In genomic region chr10:77565590-77566023, GRCh38 we compare ENCODE assay signal across 24 cellular contexts.
DNase-seq lines count a peak whose midpoint lies in the region; ATAC-seq, FAIRE-seq and TF ChIP-seq lines count a peak whose summit lies in the region.
"Had no signal": no experiment of that assay in that cellular context is flagged by ENCODE, and none has a peak within 500 bp of the region (broad histone marks: within the 10 kb centered on the region; RNA-seq: fewer than 3 reads in every experiment).

No MANE protein-coding gene starts in this region.

- H3K4me1 ChIP-seq in H9 (ENCODE audit: insufficient read depth, low read length): peaks cover 3% of the 10 kb centered on the region; the same call in 1 of the 2 replicates
- peaks cover 14% of the 10 kb centered on the region for H3K4me1 ChIP-seq in RWPE2 (ENCODE audit: insufficient read depth, poor library complexity, severe bottlenecking)
- peaks cover 28% of the 10 kb centered on the region for H3K4me1 ChIP-seq in mesenchymal stem cell (ENCODE audit: control insufficient read depth, insufficient read depth, low read depth, low read length)
- H3K4me1 ChIP-seq in tibial artery: peaks cover 0 to 72% (median 46%) of the 10 kb centered on the region in 4 donors
- H3K4me1 ChIP-seq: foreskin keratinocyte, left ventricle myocardium inferior had no signal

- FAIRE-seq in GM19239 (lab: Jason Lieb, UNC): no peak
- FAIRE-seq: pancreas had no signal

- H3K56ac ChIP-seq in H9 (ENCODE audit: insufficient read length, low read depth, low read length): no peak overlapping the region

- H2BK15ac ChIP-seq in H9 (ENCODE audit: low read depth, low read length) (no peak overlapping the region), mesenchymal stem cell (ENCODE audit: low read depth, poor library complexity, severe bottlenecking) (peak overlapping the region; percentile 44)

- no peak overlapping the region for H2AFZ ChIP-seq in H9 (ENCODE audit: low read length)
- no peak overlapping the region for H2AFZ ChIP-seq in mesenchymal stem cell (ENCODE audit: low read depth, low read length)

- no peak overlapping the region for H3K4me2 ChIP-seq in H9 (ENCODE audit: insufficient read depth, insufficient read length, low read length)
- no peak overlapping the region for H3K4me2 ChIP-seq in mesenchymal stem cell (ENCODE audit: low read length, poor library complexity, severe bottlenecking)

- H3K27me3 Mint-ChIP-seq in H9 (ENCODE audit: low read depth): peaks cover 11% of the 10 kb centered on the region

- H4K91ac ChIP-seq in H9 (ENCODE audit: insufficient read length, low read depth, low read length) (no peak overlapping the region), mesenchymal stem cell (ENCODE audit: low read length) (no peak overlapping the region)

- H3K36me3 ChIP-seq in RWPE2 (ENCODE audit: low read depth) (no peaks in the 10 kb centered on the region), mesenchymal stem cell (ENCODE audit: control insufficient read depth in 1 of 2, insufficient read depth in 2 of 2, low read depth in 1 of 2, low read length in 2 of 2) (no peaks in the 10 kb centered on the region), tibial artery (no peaks in the 10 kb centered on the region)
- H3K36me3 ChIP-seq: left ventricle myocardium inferior, pancreas, right lobe of liver had no signal

- no peak overlapping the region for H2BK5ac ChIP-seq in H9 (ENCODE audit: insufficient read length, low read length)
- H2BK5ac ChIP-seq in mesenchymal stem cell (ENCODE audit: low read depth, low read length, poor library complexity, severe bottlenecking): no peak overlapping the region

- H2BK12ac ChIP-seq in H9 (ENCODE audit: insufficient read length, low read depth, low read length): no peak overlapping the region
- H2BK12ac ChIP-seq in mesenchymal stem cell (ENCODE audit: low read length in 2 of 2): no peak overlapping the region

- H4K5ac ChIP-seq in H9 (ENCODE audit: insufficient read length, low read depth, low read length): no peak overlapping the region

- H3K79me1 ChIP-seq in H9 (ENCODE audit: insufficient read depth, low read depth, low read length, poor library complexity, severe bottlenecking) (no peaks in the 10 kb centered on the region), mesenchymal stem cell (replicated peaks; ENCODE audit: low read length, poor library complexity, severe bottlenecking) (peaks cover 20% of the 10 kb centered on the region)

- H4K8ac ChIP-seq in H9 (replicated peaks; ENCODE audit: insufficient read length, low read depth, low read length): no peak overlapping the region
- peak overlapping the region; percentile 8 for H4K8ac ChIP-seq in mesenchymal stem cell (ENCODE audit: low read length)

- H2BK120ac ChIP-seq in H9 (ENCODE audit: low read depth, low read length, poor library complexity, severe bottlenecking) (no peak overlapping the region), mesenchymal stem cell (ENCODE audit: low read depth, low read length) (no peak overlapping the region)

- no peaks in the 10 kb centered on the region; a peak in 1 of 5 replicates for H3K9me3 Mint-ChIP-seq in H9
- H3K9me3 Mint-ChIP-seq: activated naive CD4-positive, alpha-beta T cell treated with anti-CD3 and anti-CD28 coated beads, Interleukin-2, amount 50 U/mL, for 24 hours; activated T-cell treated with anti-CD3 and anti-CD28 coated beads, Interleukin-2, amount 50 U/mL, for 4 hours; dendritic cell treated with granulocyte-macrophage colony-stimulating factor and Interleukin-4, amounts not matched to agents 40 ng/mL and 50 ng/mL, for 4 days; stimulated activated naive CD8-positive, alpha-beta T cell treated with anti-CD3 and anti-CD28 coated beads, Interleukin-15, amount 100 ng/mL, for 72 hours had no signal

- peak overlapping the region in 1 of 2 experiments; percentile 6; a peak in 3 of 5 replicates for H3K4me3 Mint-ChIP-seq in H9
- H3K4me3 Mint-ChIP-seq: activated CD8-positive, alpha-beta T cell treated with anti-CD3 and anti-CD28 coated beads, Interleukin-2, amount 10 ng/mL, durations not matched to agents 7 days and 5 days; activated naive CD4-positive, alpha-beta T cell treated with anti-CD3 and anti-CD28 coated beads, Interleukin-2, amount 50 U/mL, for 24 hours; activated T-cell treated with anti-CD3 and anti-CD28 coated beads, Interleukin-2, amount 50 U/mL, for 4 hours; dendritic cell treated with granulocyte-macrophage colony-stimulating factor and Interleukin-4, amounts not matched to agents 40 ng/mL and 50 ng/mL, for 4 days; stimulated activated naive CD8-positive, alpha-beta T cell treated with anti-CD3 and anti-CD28 coated beads, Interleukin-15, amount 100 ng/mL, for 72 hours had no signal

- TF ChIP-seq CTCF in H9 (conservative IDR thresholded peaks at IDR 0.05) (no peak), RWPE2 (IDR thresholded peaks at IDR 0.05; ENCODE audit: poor library complexity, severe bottlenecking) (no peak), tibial artery (IDR thresholded peaks at IDR 0.05) (no peak)

- H3K9ac ChIP-seq in H9 (ENCODE audit: extremely low read depth, insufficient read length, low read length) (no peak overlapping the region), mesenchymal stem cell (ENCODE audit: low read length) (no peak overlapping the region)

- no peaks in the 10 kb centered on the region; a peak in 1 of 7 replicates for H3K36me3 Mint-ChIP-seq in H9 (ENCODE audit: insufficient read depth in 1 of 3, low read depth in 3 of 3)
- H3K36me3 Mint-ChIP-seq: activated naive CD4-positive, alpha-beta T cell treated with anti-CD3 and anti-CD28 coated beads, Interleukin-2, amount 50 U/mL, for 24 hours had no signal

- no peak overlapping the region for H3K4me3 ChIP-seq in RWPE2 (ENCODE audit: severe bottlenecking)
- H3K4me3 ChIP-seq in mesenchymal stem cell (ENCODE audit: insufficient read depth in 1 of 2, low read depth in 1 of 2, low read length in 2 of 2): no peak overlapping the region
- H3K4me3 ChIP-seq in tibial artery: no peak overlapping the region
- H3K4me3 ChIP-seq: left ventricle myocardium inferior, pancreas, right lobe of liver had no signal

- H3K79me2 ChIP-seq in H9 (ENCODE audit: insufficient read depth, low read length): no peaks in the 10 kb centered on the region

- no peak overlapping the region for H3K23ac ChIP-seq in H9 (ENCODE audit: insufficient read length, low read depth, low read length)
- H3K23ac ChIP-seq in mesenchymal stem cell (ENCODE audit: low read length in 2 of 2): no peak overlapping the region

- intact Hi-C loops in tibial artery (cut with DNase I; ENCODE audit: low total_unique reads): no loop called here

- H2AK5ac ChIP-seq in H9 (ENCODE audit: insufficient read length, low read length) (no peak overlapping the region), mesenchymal stem cell (ENCODE audit: low read length, severe bottlenecking) (peak overlapping the region; percentile 46)

- H3K27ac ChIP-seq in H9 (ENCODE audit: insufficient read length, low read depth, low read length) (no peak overlapping the region), RWPE2 (ENCODE audit: poor library complexity, severe bottlenecking) (peak overlapping the region; percentile 32), mesenchymal stem cell (ENCODE audit: low read length, poor library complexity, severe bottlenecking) (peak overlapping the region; percentile 33), tibial artery (peak overlapping the region; percentile 77 to 84)
- H3K27ac ChIP-seq: foreskin keratinocyte, HL-60, left ventricle myocardium inferior, pancreas had no signal

- H3K18ac ChIP-seq in H9 (ENCODE audit: insufficient read length, low read depth, low read length): no peak overlapping the region
- H3K18ac ChIP-seq in mesenchymal stem cell (ENCODE audit: low read depth in 1 of 2, low read length in 2 of 2): no peak overlapping the region

- no peak overlapping the region for H3T11ph ChIP-seq in H9 (ENCODE audit: low read length)

- H3K14ac ChIP-seq in H9 (ENCODE audit: insufficient read depth, low read length): no peak overlapping the region
- H3K14ac ChIP-seq in mesenchymal stem cell (ENCODE audit: low read length in 2 of 2): no peak overlapping the region

- WGBS in H9 (ENCODE audit: extremely low coverage, insufficient read length, low lambda C conversion rate): no CpG with 5 or more reads among the region's 4 CpGs
- WGBS in mesenchymal stem cell: 48% methylated on average over 3 of the region's 4 CpGs

- no peaks in the 10 kb centered on the region for H3K23me2 ChIP-seq in H9 (ENCODE audit: insufficient read length, low read depth, low read length, poor library complexity, severe bottlenecking)

- H3K27me3 ChIP-seq in H9 (ENCODE audit: insufficient read depth, low read length) (no peaks in the 10 kb centered on the region), RWPE2 (ENCODE audit: insufficient read depth, poor library complexity, severe bottlenecking) (no peaks in the 10 kb centered on the region), mesenchymal stem cell (ENCODE audit: control insufficient read depth in 1 of 2, insufficient read depth in 1 of 2, low read length in 2 of 2) (no peaks in the 10 kb centered on the region), tibial artery (no peaks in the 10 kb centered on the region)
- H3K27me3 ChIP-seq: foreskin keratinocyte, pancreas, right lobe of liver had no signal

- DNase-seq in H9 (no peak), RWPE2 (ENCODE audit: low spot score) (no peak), mesenchymal stem cell (no peak), tibial artery (peak in 1 of 2 donors; percentile 19), GM19239 (ENCODE audit: insufficient read length, low spot score) (no peak), NOMO-1 treated with dmso at 0.1 percent for 144 hours (lab: John Stamatoyannopoulos, UW; ENCODE audit: unreplicated experiment) (no peak)
- DNase-seq: activated CD4-positive, CD25-positive, alpha-beta regulatory T cell; activated CD8-positive, alpha-beta T cell treated with anti-CD3 and anti-CD28 coated beads, Interleukin-2, amount 10 ng/mL, durations not matched to agents 7 days and 5 days; activated T-cell treated with anti-CD3 and anti-CD28 coated beads, Interleukin-2, amount 50 U/mL, for 4 hours; foreskin keratinocyte; KG1; left ventricle myocardium inferior; NCI-H1092 treated with DMSO at 0.1 percent for 48 hours; NCI-H2081 treated with DMSO at 0.1 percent for 48 hours; NCI-H510A treated with DMSO at 0.1 percent for 48 hours; pancreas; right lobe of liver; stimulated activated CD4-positive, alpha-beta T cell treated with anti-CD3 and anti-CD28 coated beads, Interleukin-1b, Interleukin-23, amount 100 ng/mL, for 48 hours; stimulated activated naive CD8-positive, alpha-beta T cell treated with anti-CD3 and anti-CD28 coated beads, Interleukin-15, amount 100 ng/mL, for 72 hours had no signal

- H2BK20ac ChIP-seq in H9 (ENCODE audit: low read depth, low read length, poor library complexity, severe bottlenecking): no peak overlapping the region

- ATAC-seq in RWPE2 (ENCODE audit: low read depth) (no peak), GM18519 (IDR thresholded peaks at IDR 0.05; ENCODE audit: low FRiP score, unreplicated experiment) (no peak), HG02884 (IDR thresholded peaks at IDR 0.05; ENCODE audit: unreplicated experiment) (no peak)
- ATAC-seq: activated CD8-positive, alpha-beta T cell treated with anti-CD3 and anti-CD28 coated beads, Interleukin-2, amount 10 ng/mL, durations not matched to agents 7 days and 5 days; activated T-cell treated with anti-CD3 and anti-CD28 coated beads, Interleukin-2, amount 50 U/mL, for 4 hours; pancreas; stimulated activated naive CD8-positive, alpha-beta T cell treated with anti-CD3 and anti-CD28 coated beads, Interleukin-15, amount 100 ng/mL, for 72 hours had no signal

- H3K9me3 ChIP-seq in H9 (ENCODE audit: control insufficient read depth, low read depth, low read length) (no peaks in the 10 kb centered on the region), RWPE2 (ENCODE audit: severe bottlenecking) (no peaks in the 10 kb centered on the region), mesenchymal stem cell (ENCODE audit: control insufficient read depth, low read length) (no peaks in the 10 kb centered on the region), tibial artery (no peaks in the 10 kb centered on the region)
- H3K9me3 ChIP-seq: left ventricle myocardium inferior, pancreas, right lobe of liver had no signal

- H3K4ac ChIP-seq in H9 (ENCODE audit: low read depth, low read length) (no peak overlapping the region), mesenchymal stem cell (ENCODE audit: low read depth in 1 of 2, low read length in 2 of 2) (no peak overlapping the region)

- peak overlapping the region; percentile 15 to 92 (median 52); a peak in 3 of 7 replicates for H3K27ac Mint-ChIP-seq in H9
- H3K27ac Mint-ChIP-seq: activated CD8-positive, alpha-beta T cell treated with anti-CD3 and anti-CD28 coated beads, Interleukin-2, amount 10 ng/mL, durations not matched to agents 7 days and 5 days; activated naive CD4-positive, alpha-beta T cell treated with anti-CD3 and anti-CD28 coated beads, Interleukin-2, amount 50 U/mL, for 24 hours; dendritic cell treated with granulocyte-macrophage colony-stimulating factor and Interleukin-4, amounts not matched to agents 40 ng/mL and 50 ng/mL, for 4 days; stimulated activated naive CD8-positive, alpha-beta T cell treated with anti-CD3 and anti-CD28 coated beads, Interleukin-15, amount 100 ng/mL, for 72 hours had no signal

- H4K20me1 ChIP-seq in H9 (ENCODE audit: control insufficient read depth, insufficient read depth, insufficient read length): no peaks in the 10 kb centered on the region

- H3K4me1 Mint-ChIP-seq in H9: peaks cover 36% of the 10 kb centered on the region in 2 experiments
- H3K4me1 Mint-ChIP-seq: activated naive CD4-positive, alpha-beta T cell treated with anti-CD3 and anti-CD28 coated beads, Interleukin-2, amount 50 U/mL, for 24 hours; stimulated activated naive CD8-positive, alpha-beta T cell treated with anti-CD3 and anti-CD28 coated beads, Interleukin-15, amount 100 ng/mL, for 72 hours had no signal
